ENCODE assay signal across 24 cellular contexts in genomic region chr5:14460844-14461398, GRCh38.
A peak's percentile ranks its signal among the peaks of the same experiment; 100 is the strongest.
DNase-seq lines count a peak whose midpoint lies in the region; ATAC-seq, FAIRE-seq and TF ChIP-seq lines count a peak whose summit lies in the region.
"Had no signal": no experiment of that assay in that cellular context is flagged by ENCODE, and none has a peak within 500 bp of the region (broad histone marks: within the 10 kb centered on the region; RNA-seq: fewer than 3 reads in every experiment).

No MANE protein-coding gene starts in this region.

- H3K14ac ChIP-seq in H9 (ENCODE audit: insufficient read depth, low read length), result no peak overlapping the region

- H3K9me3 Mint-ChIP-seq in nephron progenitor cell (peaks cover 4% of the 10 kb centered on the region), H9 (peaks cover 0 to 4% of the 10 kb centered on the region in 2 experiments; a peak in 2 of 5 replicates)
- no peaks in the 10 kb centered on the region for H3K9me3 Mint-ChIP-seq in stimulated activated naive B cell treated with anti-CD40 and anti-IgM and Interleukin-4, amounts not matched to agents 10 μg/mL and 1 μg/mL and 100 μg/mL, for 72 hours
- H3K9me3 Mint-ChIP-seq: CD14-positive monocyte; CD4-positive, alpha-beta T cell had no signal

- peaks cover 3% of the 10 kb centered on the region for H3K27me3 Mint-ChIP-seq in nephron progenitor cell (ENCODE audit: low read depth, poor library complexity)
- no peaks in the 10 kb centered on the region for H3K27me3 Mint-ChIP-seq in stimulated activated naive B cell treated with anti-CD40 and anti-IgM and Interleukin-4, amounts not matched to agents 10 μg/mL and 1 μg/mL and 100 μg/mL, for 72 hours
- H3K27me3 Mint-ChIP-seq in H9 (ENCODE audit: low read depth), result no peaks in the 10 kb centered on the region
- H3K27me3 Mint-ChIP-seq: CD4-positive, alpha-beta T cell had no signal

- H3K4me1 Mint-ChIP-seq in nephron progenitor cell (peaks cover 86% of the 10 kb centered on the region), H9 (peaks cover 8 to 9% of the 10 kb centered on the region in 2 experiments)
- H3K4me1 Mint-ChIP-seq in stimulated activated naive B cell treated with anti-CD40 and anti-IgM and Interleukin-4, amounts not matched to agents 10 μg/mL and 1 μg/mL and 100 μg/mL, for 72 hours, result no peaks in the 10 kb centered on the region
- H3K4me1 Mint-ChIP-seq: CD8-positive, alpha-beta memory T cell had no signal

- H4K8ac ChIP-seq in H9 (replicated peaks; ENCODE audit: insufficient read length, low read depth, low read length), result no peak overlapping the region

- no peaks in the 10 kb centered on the region for H3K79me1 ChIP-seq in H9 (ENCODE audit: insufficient read depth, low read depth, low read length, poor library complexity, severe bottlenecking)

- H2BK120ac ChIP-seq in H9 (ENCODE audit: low read depth, low read length, poor library complexity, severe bottlenecking), result no peak overlapping the region

- no peak overlapping the region for H2AK5ac ChIP-seq in H9 (ENCODE audit: insufficient read length, low read length)

- H3K36me3 ChIP-seq in HepG2 (replicated peaks in 1 of 2; ENCODE audit: control insufficient read depth in 1 of 2, insufficient read depth in 2 of 2, low read length in 2 of 2), result peaks cover 13 to 64% of the 10 kb centered on the region in 2 experiments; a peak in 4 of 5 replicates
- H3K36me3 ChIP-seq in right lobe of liver, result peaks cover 0 to 46% (median 19%) of the 10 kb centered on the region in 4 donors
- H3K36me3 ChIP-seq in kidney (ENCODE audit: control insufficient read depth in 1 of 2, insufficient read depth in 2 of 2, low read length in 2 of 2), result peaks cover 22 to 30% of the 10 kb centered on the region in 2 donors
- H3K36me3 ChIP-seq: HAP-1 had no signal

- 97% methylated on average over 46 of the region's 46 CpGs for WGBS in HepG2 (ENCODE audit: low lambda C conversion rate)
- 93% methylated on average over 3 of the region's 46 CpGs for WGBS in right lobe of liver (ENCODE audit: insufficient coverage, low coverage, low lambda C conversion rate, missing lambda C conversion rate)
- no CpG with 5 or more reads among the region's 46 CpGs for WGBS in H9 (ENCODE audit: extremely low coverage, insufficient read length, low lambda C conversion rate)

- no peak overlapping the region for H2BK15ac ChIP-seq in H9 (ENCODE audit: low read depth, low read length)

- no peak overlapping the region for H2BK20ac ChIP-seq in H9 (ENCODE audit: low read depth, low read length, poor library complexity, severe bottlenecking)

- no peaks in the 10 kb centered on the region for H3K23me2 ChIP-seq in H9 (ENCODE audit: insufficient read length, low read depth, low read length, poor library complexity, severe bottlenecking)

- H2BK12ac ChIP-seq in H9 (ENCODE audit: insufficient read length, low read depth, low read length), result no peak overlapping the region

- no TSS peak for BruUV-seq in HepG2 (replicated peaks; lab: Mats Ljungman, UMichigan)

- in situ Hi-C loops in HepG2 (cut with HindIII; ENCODE audit: extremely low pct_ligation_motif_present, low pct_unique_long_range_greater_than_20kb), result no loop called here

- CTCF ChIA-PET in HepG2 (lab: Yijun Ruan, JAX; ENCODE audit: low intra/inter-chr PET ratio, low total read pairs), result no interaction called here

- no peak overlapping the region for H2AFZ ChIP-seq in HepG2 (ENCODE audit: low read length)
- H2AFZ ChIP-seq in H9 (ENCODE audit: low read length), result no peak overlapping the region
- H2AFZ ChIP-seq: GM23338 had no signal

- H3K56ac ChIP-seq in H9 (ENCODE audit: insufficient read length, low read depth, low read length), result no peak overlapping the region

- no peak overlapping the region for H3K18ac ChIP-seq in H9 (ENCODE audit: insufficient read length, low read depth, low read length)

- no peak for FAIRE-seq in HepG2 (lab: Jason Lieb, UNC)
- FAIRE-seq in kidney (lab: Jason Lieb, UNC), result no peak
- FAIRE-seq: A204.1, D721Med, GM12878 had no signal

- H3K4me3 ChIP-seq in HepG2 (replicated peaks in 1 of 3; ENCODE audit: insufficient read depth in 1 of 3, low read depth in 2 of 3, low read length in 3 of 3) (no peak overlapping the region), right lobe of liver (no peak overlapping the region), kidney (ENCODE audit: low read length in 2 of 2) (no peak overlapping the region)
- H3K4me3 ChIP-seq: BLaER1 treated with 17β-estradiol and CSF1 and Interleukin-3, amounts not matched to agents 10 nM and 100 nM; GM12878; GM23338; HAP-1 had no signal

- H3K36me3 Mint-ChIP-seq in nephron progenitor cell (ENCODE audit: low read depth) (peaks cover 41% of the 10 kb centered on the region), H9 (ENCODE audit: insufficient read depth in 1 of 3, low read depth in 3 of 3) (peaks cover 17 to 52% (median 47%) of the 10 kb centered on the region in 3 experiments)
- H3K36me3 Mint-ChIP-seq in stimulated activated naive B cell treated with anti-CD40 and anti-IgM and Interleukin-4, amounts not matched to agents 10 μg/mL and 1 μg/mL and 100 μg/mL, for 72 hours, result peaks cover 39 to 54% of the 10 kb centered on the region in 2 donors
- H3K36me3 Mint-ChIP-seq: CD8-positive, alpha-beta memory T cell had no signal

- H3K27me3 ChIP-seq in HepG2 (ENCODE audit: control insufficient read depth in 1 of 2, insufficient read depth in 2 of 2, low read length in 2 of 2), result no peaks in the 10 kb centered on the region
- no peaks in the 10 kb centered on the region for H3K27me3 ChIP-seq in right lobe of liver
- H3K27me3 ChIP-seq in H9 (ENCODE audit: insufficient read depth, low read length), result no peaks in the 10 kb centered on the region
- H3K27me3 ChIP-seq: BE2C; BLaER1 treated with 17β-estradiol and CSF1 and Interleukin-3, amounts not matched to agents 10 nM and 100 nM had no signal

- H3K4me2 ChIP-seq in HepG2 (ENCODE audit: low read depth, low read length) (no peak overlapping the region), H9 (ENCODE audit: insufficient read depth, insufficient read length, low read length) (no peak overlapping the region)
- H3K4me2 ChIP-seq: BLaER1 treated with 17β-estradiol and CSF1 and Interleukin-3, amounts not matched to agents 10 nM and 100 nM; GM23338 had no signal

- no peaks in the 10 kb centered on the region for H3K79me2 ChIP-seq in HepG2 (ENCODE audit: insufficient read depth, low read length)
- no peaks in the 10 kb centered on the region for H3K79me2 ChIP-seq in H9 (ENCODE audit: insufficient read depth, low read length)

- POLR2A ChIA-PET in HepG2 (lab: Yijun Ruan, JAX), result no interaction called here

- H3K9me3 ChIP-seq in HepG2 (ENCODE audit: low read length), result no peaks in the 10 kb centered on the region
- no peaks in the 10 kb centered on the region for H3K9me3 ChIP-seq in right lobe of liver
- H3K9me3 ChIP-seq in kidney (ENCODE audit: control insufficient read depth in 1 of 2, low read length in 2 of 2), result no peaks in the 10 kb centered on the region
- no peaks in the 10 kb centered on the region for H3K9me3 ChIP-seq in H9 (ENCODE audit: control insufficient read depth, low read depth, low read length)
- H3K9me3 ChIP-seq: BE2C, HAP-1 had no signal

- H4K20me1 ChIP-seq in HepG2 (ENCODE audit: insufficient read depth, low read length) (no peaks in the 10 kb centered on the region), H9 (ENCODE audit: control insufficient read depth, insufficient read depth, insufficient read length) (no peaks in the 10 kb centered on the region)

- H4K91ac ChIP-seq in H9 (ENCODE audit: insufficient read length, low read depth, low read length), result no peak overlapping the region

- no peak for TF ChIP-seq EP300 in HepG2 (IDR thresholded peaks at IDR 0.05; ENCODE audit: low read depth in 2 of 2, low read length in 2 of 2)
- TF ChIP-seq EP300 in HepG2 (CRISPR knock-in tag; IDR thresholded peaks at IDR 0.05; ENCODE audit: borderline replicate concordance), result no peak

- DNase-seq in HepG2 (ENCODE audit: low spot score) (no peak), right lobe of liver (no peak), kidney (peak; percentile 74), nephron progenitor cell (no peak), head of caudate nucleus (no peak), H9 (no peak), AG20443 (ENCODE audit: low spot score) (no peak)
- DNase-seq in stimulated activated naive B cell treated with anti-CD40 and anti-IgM and Interleukin-4, amounts not matched to agents 10 μg/mL and 1 μg/mL and 100 μg/mL, for 72 hours, result no peak
- DNase-seq: AML-193; BE2C; CD4-positive, alpha-beta T cell; CD8-positive, alpha-beta memory T cell; DMS 273 treated with DMSO at 0.1 percent for 48 hours; DMS79; EL; GDM1 had no signal

- H2BK5ac ChIP-seq in H9 (ENCODE audit: insufficient read length, low read length), result no peak overlapping the region

- H3T11ph ChIP-seq in H9 (ENCODE audit: low read length), result no peak overlapping the region

- TF ChIP-seq POLR2A in HepG2 (IDR thresholded peaks at IDR 0.05; ENCODE audit: insufficient read depth in 1 of 2, low read depth in 2 of 2, low read length in 2 of 2) (no peak), right lobe of liver (IDR thresholded peaks at IDR 0.05) (no peak)

- no peak for ATAC-seq in HepG2
- ATAC-seq in right lobe of liver, result no peak
- no peak for ATAC-seq in stimulated activated naive B cell treated with anti-CD40 and anti-IgM and Interleukin-4, amounts not matched to agents 10 μg/mL and 1 μg/mL and 100 μg/mL, for 72 hours (replicated peaks)
- ATAC-seq: GM12878, GM23338 had no signal

- H3K27ac Mint-ChIP-seq in nephron progenitor cell (peak overlapping the region; percentile 98), H9 (peak overlapping the region in 1 of 3 experiments; percentile 89; a peak in 2 of 7 replicates)
- H3K27ac Mint-ChIP-seq in stimulated activated naive B cell treated with anti-CD40 and anti-IgM and Interleukin-4, amounts not matched to agents 10 μg/mL and 1 μg/mL and 100 μg/mL, for 72 hours, result peak overlapping the region; percentile 51
- H3K27ac Mint-ChIP-seq: CD4-positive, alpha-beta T cell; CD8-positive, alpha-beta memory T cell; GM23338 had no signal

- TF ChIP-seq CTCF in HepG2 (CRISPR knock-in tag; IDR thresholded peaks at IDR 0.05) (no peak), right lobe of liver (IDR thresholded peaks at IDR 0.05) (no peak), kidney (IDR thresholded peaks at IDR 0.05; ENCODE audit: borderline replicate concordance, extremely low read depth, insufficient read depth) (no peak), nephron progenitor cell (IDR thresholded peaks at IDR 0.05) (no peak), H9 (conservative IDR thresholded peaks at IDR 0.05) (no peak)

- H3K23ac ChIP-seq in H9 (ENCODE audit: insufficient read length, low read depth, low read length), result no peak overlapping the region

- H3K4me1 ChIP-seq in HepG2 (ENCODE audit: insufficient read depth, low read length) (no peaks in the 10 kb centered on the region), right lobe of liver (no peaks in the 10 kb centered on the region), kidney (ENCODE audit: control insufficient read depth in 1 of 2, insufficient read depth in 1 of 2, low read depth in 1 of 2, low read length in 2 of 2) (peaks cover 6 to 8% of the 10 kb centered on the region in 2 donors), H9 (ENCODE audit: insufficient read depth, low read length) (no peaks in the 10 kb centered on the region; the same call in 1 of the 2 replicates)
- H3K4me1 ChIP-seq: HAP-1 had no signal

- no peak overlapping the region for H3K9ac ChIP-seq in HepG2 (ENCODE audit: insufficient read depth, low read depth, low read length)
- no peak overlapping the region for H3K9ac ChIP-seq in kidney (ENCODE audit: low read length in 2 of 2)
- H3K9ac ChIP-seq in H9 (ENCODE audit: extremely low read depth, insufficient read length, low read length), result no peak overlapping the region
- H3K9ac ChIP-seq: BLaER1 treated with 17β-estradiol and CSF1 and Interleukin-3, amounts not matched to agents 10 nM and 100 nM had no signal

- no peak overlapping the region for H4K5ac ChIP-seq in H9 (ENCODE audit: insufficient read length, low read depth, low read length)

- H3K4me3 Mint-ChIP-seq in nephron progenitor cell (no peak overlapping the region), H9 (no peak overlapping the region)
- H3K4me3 Mint-ChIP-seq in stimulated activated naive B cell treated with anti-CD40 and anti-IgM and Interleukin-4, amounts not matched to agents 10 μg/mL and 1 μg/mL and 100 μg/mL, for 72 hours, result no peak overlapping the region
- H3K4me3 Mint-ChIP-seq: CD14-positive monocyte; CD4-positive, alpha-beta T cell; CD8-positive, alpha-beta memory T cell; GM23338 had no signal

- H3K27ac ChIP-seq in HepG2 (ENCODE audit: extremely low read length, insufficient read depth, low read length) (no peak overlapping the region), right lobe of liver (no peak overlapping the region), kidney (ENCODE audit: low read depth in 2 of 2, low read length in 2 of 2) (no peak overlapping the region), H9 (ENCODE audit: insufficient read length, low read depth, low read length) (no peak overlapping the region)
- H3K27ac ChIP-seq: 22Rv1; BLaER1 treated with 17β-estradiol and CSF1 and Interleukin-3, amounts not matched to agents 10 nM and 100 nM had no signal

- H3K4ac ChIP-seq in H9 (ENCODE audit: low read depth, low read length), result no peak overlapping the region

- intact Hi-C loops in HepG2 (cut with micrococcal nuclease; ENCODE audit: unreplicated experiment), result no loop called here
- intact Hi-C loops in right lobe of liver (cut with DNase I), result no loop called here
- intact Hi-C loops in kidney (cut with DNase I), result no loop called here
- intact Hi-C loops in head of caudate nucleus (cut with DNase I), result no loop called here

- TF ChIP-seq RAD21 in HepG2 (CRISPR knock-in tag; IDR thresholded peaks at IDR 0.05), result no peak
